Comparison of ENCODE assay signal across 22 cellular contexts in genomic region chr17:42687707-42688275, GRCh38. TPM values are rescaled to one million over a fixed set of nuclear protein-coding genes. Genes with fewer than 3 reads are reported as not detected.
"Had no signal": no experiment of that assay in that cellular context is flagged by ENCODE, and none has a peak within 500 bp of the region (broad histone marks: within the 10 kb centered on the region; RNA-seq: fewer than 3 reads in every experiment).

No MANE protein-coding gene starts in this region.

- DNase-seq: dorsolateral prefrontal cortex; effector CD8-positive, alpha-beta T cell; esophagus squamous epithelium; foreskin fibroblast; immature natural killer cell; left cardiac atrium; left ventricle myocardium superior; mesenchymal stem cell; naive B cell; spleen; stimulated activated CD4-positive, alpha-beta T cell treated with anti-CD3 and anti-CD28 coated beads, Interleukin-15, amount 100 ng/mL, for 24 hours; stimulated activated CD4-positive, alpha-beta T cell treated with anti-CD3 and anti-CD28 coated beads, Interleukin-1b, Interleukin-23, amount 100 ng/mL, for 48 hours; stimulated activated CD4-positive, alpha-beta T cell treated with anti-CD3 and anti-CD28 coated beads, Interleukin-4, amount 100 ng/mL, for 4 hours; stimulated activated naive CD4-positive, alpha-beta T cell; stomach; substantia nigra; transverse colon had no signal

- H3K27ac Mint-ChIP-seq: immature natural killer cell, nephron had no signal

- H3K9me3 Mint-ChIP-seq: naive B cell, nephron had no signal

- H3K27me3 ChIP-seq: dorsolateral prefrontal cortex had no signal

- H3K4me3 ChIP-seq: coronary artery, esophagus squamous epithelium, lung, spleen, stomach, thoracic aorta, transverse colon had no signal

- H3K27ac ChIP-seq: coronary artery, esophagus squamous epithelium, neutrophil, spleen, stomach, thoracic aorta, transverse colon had no signal

- H3K4me3 Mint-ChIP-seq: immature natural killer cell, naive B cell, nephron had no signal

- H3K36me3 ChIP-seq: neutrophil, transverse colon had no signal

- H3K36me3 Mint-ChIP-seq: naive B cell had no signal

RNA-seq across cellular contexts. Expression of gene PLEKHH3, which starts 11.0 kb away (rescaled TPM):
- polyA plus RNA-seq: immature natural killer cell had no signal
